ENCODE assay signal across 16 cellular contexts in the genomic region with DNA sequence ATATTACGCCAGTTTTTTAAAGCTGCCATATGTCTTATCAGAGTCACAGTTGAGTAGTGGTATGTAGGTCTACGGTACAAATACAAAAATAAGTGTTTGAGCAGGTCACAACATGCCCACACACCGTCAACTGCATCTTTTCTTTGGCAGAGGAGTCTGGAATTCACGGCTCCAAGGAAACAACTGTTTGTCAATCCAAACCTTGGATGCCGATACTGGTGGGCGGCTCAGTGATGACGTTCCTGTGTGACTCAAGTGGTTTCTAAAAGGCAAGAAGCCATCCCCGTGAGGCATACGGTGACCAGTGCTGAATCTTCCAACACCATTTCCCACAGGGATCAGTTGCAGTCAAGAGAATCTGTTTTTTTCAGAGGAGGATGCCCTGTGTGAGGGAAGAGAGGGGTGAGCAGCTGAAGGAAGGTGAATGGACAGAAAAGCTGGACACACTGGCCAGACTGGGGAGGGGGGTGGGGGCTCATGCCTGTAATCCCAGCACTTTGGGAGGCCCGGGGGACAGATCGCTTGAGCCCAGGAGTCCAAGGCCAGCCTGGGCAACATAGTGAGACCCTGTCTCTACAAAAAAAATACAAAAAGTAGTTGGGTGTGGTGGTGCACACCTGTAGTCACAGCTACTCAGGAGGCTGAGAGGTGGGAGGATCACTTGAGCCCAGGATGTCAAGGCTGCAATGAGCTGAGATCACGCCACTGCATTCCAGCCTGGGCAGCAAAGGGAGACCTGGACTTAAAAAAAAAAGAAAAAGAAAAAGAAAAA. TPM values are rescaled to one million over a fixed set of nuclear protein-coding genes. Genes with fewer than 3 reads are reported as not detected.
DNase-seq lines count a peak whose midpoint lies in the region; ATAC-seq, FAIRE-seq and TF ChIP-seq lines count a peak whose summit lies in the region.
"Had no signal": no experiment of that assay in that cellular context is flagged by ENCODE, and none has a peak within 500 bp of the region (broad histone marks: within the 10 kb centered on the region; RNA-seq: fewer than 3 reads in every experiment).

No MANE protein-coding gene starts in this region.

- DNase-seq in Ammon's horn (ENCODE audit: low spot score) (peak; percentile 51), HPDE6-E6E7 (ENCODE audit: extremely low spot score) (peak; percentile 85), bronchial epithelial cell (ENCODE audit: low read depth) (peak; percentile 100), myocyte (ENCODE audit: low read depth) (peak; percentile 65), mesenteric fat pad (ENCODE audit: low spot score) (no peak), T-helper 1 cell (no peak)
- DNase-seq in activated naive CD4-positive, alpha-beta T cell treated with anti-CD3 and anti-CD28 coated beads for 36 hours: no peak
- DNase-seq: glutamatergic neuron; MM.1S; NCI-H2081; stimulated activated naive CD4-positive, alpha-beta T cell had no signal

- H3K36me3 ChIP-seq in bronchial epithelial cell (ENCODE audit: control insufficient read depth, insufficient read depth, low read length): no peaks in the 10 kb centered on the region
- H3K36me3 ChIP-seq: BLaER1, HAP-1 had no signal

- peaks cover 11% of the 10 kb centered on the region for H3K27me3 Mint-ChIP-seq in activated naive CD4-positive, alpha-beta T cell treated with anti-CD3 and anti-CD28 coated beads for 36 hours (ENCODE audit: low read depth)

- no peak overlapping the region for H3K4me3 ChIP-seq in bronchial epithelial cell (ENCODE audit: low read depth, low read length)
- H3K4me3 ChIP-seq: BLaER1, HAP-1 had no signal

- no peak overlapping the region for H3K27ac Mint-ChIP-seq in activated naive CD4-positive, alpha-beta T cell treated with anti-CD3 and anti-CD28 coated beads for 36 hours
- H3K27ac Mint-ChIP-seq: natural killer cell treated with Interleukin-12 subunit alpha and Interleukin-12 subunit beta and Interleukin-15 and Interleukin-18, amount 100 ng/mL, for 72 hours had no signal

- H3K27me3 ChIP-seq in bronchial epithelial cell (ENCODE audit: control insufficient read depth, insufficient read depth, low read length): no peaks in the 10 kb centered on the region
- H3K27me3 ChIP-seq: BLaER1 had no signal

- FAIRE-seq in bronchial epithelial cell (lab: Jason Lieb, UNC): peak; percentile 98

- no peak overlapping the region for H3K4me3 Mint-ChIP-seq in activated naive CD4-positive, alpha-beta T cell treated with anti-CD3 and anti-CD28 coated beads for 36 hours
- H3K4me3 Mint-ChIP-seq: natural killer cell treated with Interleukin-12 subunit alpha and Interleukin-12 subunit beta and Interleukin-15 and Interleukin-18, amount 100 ng/mL, for 72 hours had no signal

- peaks cover 5% of the 10 kb centered on the region for H3K9me3 Mint-ChIP-seq in activated naive CD4-positive, alpha-beta T cell treated with anti-CD3 and anti-CD28 coated beads for 36 hours

- H3K36me3 Mint-ChIP-seq in activated naive CD4-positive, alpha-beta T cell treated with anti-CD3 and anti-CD28 coated beads for 36 hours (ENCODE audit: low read depth): no peaks in the 10 kb centered on the region

- no peaks in the 10 kb centered on the region for H3K4me1 Mint-ChIP-seq in activated naive CD4-positive, alpha-beta T cell treated with anti-CD3 and anti-CD28 coated beads for 36 hours (ENCODE audit: low read depth)

- no peak for TF ChIP-seq CTCF in bronchial epithelial cell (IDR thresholded peaks at IDR 0.05; ENCODE audit: insufficient read depth, low read length, severe bottlenecking)

- ATAC-seq in HG02759 (IDR thresholded peaks at IDR 0.05; ENCODE audit: unreplicated experiment): no peak
- ATAC-seq: natural killer cell treated with Interleukin-12 subunit alpha and Interleukin-12 subunit beta and Interleukin-15 and Interleukin-18, amount 100 ng/mL, for 72 hours; sciatic nerve had no signal

- CTCF ChIA-PET in activated naive CD4-positive, alpha-beta T cell treated with anti-CD3 and anti-CD28 coated beads for 36 hours (lab: Charles Lee): no interaction called here

- intact Hi-C loops in activated naive CD4-positive, alpha-beta T cell treated with anti-CD3 and anti-CD28 coated beads for 36 hours (cut with micrococcal nuclease): no loop called here

RNA-seq across cellular contexts. Expression of gene CEBPG, which starts 22.8 kb away (rescaled TPM):
- total RNA-seq in bronchial epithelial cell (124 and 128 TPM in 2 replicates), myocyte (21.7 and 23.6 TPM in 2 replicates), mesenteric fat pad (33.0 TPM)
- 21.0 TPM for polyA plus RNA-seq in myocyte (2012)
- 10 to 100 TPM; 37.3 to 38.7 TPM for total RNA-seq in activated naive CD4-positive, alpha-beta T cell treated with anti-CD3 and anti-CD28 coated beads for 36 hours

RNA-seq across cellular contexts. Expression of gene CEBPA, which starts 48.4 kb away (rescaled TPM):
- total RNA-seq in bronchial epithelial cell: 10.8 and 17.4 TPM in 2 replicates
- 0.86 and 1.6 TPM in 2 replicates for total RNA-seq in myocyte
- polyA plus RNA-seq in myocyte (2012): 0.13 TPM
- under 1 TPM; 0.10 TPM for total RNA-seq in activated naive CD4-positive, alpha-beta T cell treated with anti-CD3 and anti-CD28 coated beads for 36 hours
- total RNA-seq in mesenteric fat pad: 263 TPM

Comparison
In these comparisons a context has a peak if more than half of its experiments do, and no peak if none do; other contexts are left out.
1. DNase-seq: peak in Ammon's horn (single experiment), HPDE6-E6E7 (single experiment), bronchial epithelial cell (single experiment) and myocyte (single experiment); none in activated naive CD4-positive, alpha-beta T cell treated with anti-CD3 and anti-CD28 coated beads for 36 hours (single experiment), mesenteric fat pad (single experiment) and T-helper 1 cell (0 of 5).
2. RNA of gene CEBPA, which starts 48.4 kb away (total RNA-seq): 263 TPM in mesenteric fat pad (single experiment); 10.8 to 17.4 TPM in bronchial epithelial cell, 0.86 to 1.6 TPM in myocyte and 0.10 TPM in activated naive CD4-positive, alpha-beta T cell treated with anti-CD3 and anti-CD28 coated beads for 36 hours; every median in the first group is over 10 times any median in the second.